9 cellular contexts compared by ENCODE assay signal in the genomic region with DNA sequence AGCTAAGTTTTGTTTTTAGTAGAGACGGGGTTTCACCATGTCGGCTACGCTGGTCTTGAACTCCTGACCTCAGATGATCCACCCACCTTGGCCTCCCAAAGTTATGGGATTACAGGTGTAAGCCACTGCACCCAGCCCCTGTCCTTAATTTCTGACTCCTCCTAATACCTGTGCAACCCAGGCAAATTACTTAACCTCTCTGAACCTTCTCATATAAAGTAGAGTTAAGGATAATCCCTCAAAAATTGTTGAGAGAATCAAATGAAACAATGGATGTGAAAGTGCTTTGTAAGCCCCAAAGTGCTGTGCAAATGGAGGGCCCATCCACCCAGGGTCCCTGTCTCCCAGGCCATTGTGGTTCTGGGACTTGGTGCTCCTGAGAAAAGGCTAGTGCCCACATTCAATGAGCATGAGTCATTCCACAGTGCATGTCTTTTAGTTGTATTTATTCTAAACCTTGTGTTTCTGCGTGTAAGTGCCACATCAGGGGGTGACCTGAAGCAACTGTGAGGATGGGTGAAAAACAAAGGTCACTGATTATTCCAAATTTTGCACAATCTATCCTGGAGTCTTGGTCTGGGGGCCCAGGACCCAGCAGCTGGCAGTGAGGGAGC.
DNase-seq lines count a peak whose midpoint lies in the region; ATAC-seq, FAIRE-seq and TF ChIP-seq lines count a peak whose summit lies in the region.
"Had no signal": no experiment of that assay in that cellular context is flagged by ENCODE, and none has a peak within 500 bp of the region (broad histone marks: within the 10 kb centered on the region; RNA-seq: fewer than 3 reads in every experiment).

No MANE protein-coding gene starts in this region.

- WGBS in pancreas, 2 donors: 84 to 87% methylated on average over 4 of the region's 4 CpGs
- 64 to 100% methylated on average over 3 of the region's 4 CpGs for WGBS in gastroesophageal sphincter (ENCODE audit: low coverage in 1 of 2), 2 donors

- FAIRE-seq in pancreas (lab: Jason Lieb, UNC): no peak

- TF ChIP-seq CTCF in coronary artery (IDR thresholded peaks at IDR 0.05) (no peak), pancreas (IDR thresholded peaks at IDR 0.05) (no peak), gastroesophageal sphincter (IDR thresholded peaks at IDR 0.05) (no peak)
- TF ChIP-seq CTCF in CD8-positive, alpha-beta T cell (IDR thresholded peaks at IDR 0.05): no peak

- peaks cover 37% of the 10 kb centered on the region for H3K4me1 ChIP-seq in CD4-positive, CD25-positive, alpha-beta regulatory T cell (ENCODE audit: control insufficient read depth, insufficient read depth, low read length, poor library complexity, severe bottlenecking)
- H3K4me1 ChIP-seq in pancreas (peaks cover 11 to 40% (median 38%) of the 10 kb centered on the region in 3 donors), gastroesophageal sphincter (peaks cover 0 to 33% (median 0%) of the 10 kb centered on the region in 3 donors)
- peaks cover 50% of the 10 kb centered on the region for H3K4me1 ChIP-seq in CD8-positive, alpha-beta T cell (ENCODE audit: insufficient read depth, low read length)

- no peak overlapping the region for H3K4me3 Mint-ChIP-seq in CD4-positive, CD25-positive, alpha-beta regulatory T cell
- no peak overlapping the region for H3K4me3 Mint-ChIP-seq in CD8-positive, alpha-beta T cell

- peaks cover 5% of the 10 kb centered on the region for H3K27me3 Mint-ChIP-seq in CD4-positive, CD25-positive, alpha-beta regulatory T cell
- H3K27me3 Mint-ChIP-seq in CD8-positive, alpha-beta T cell (ENCODE audit: low read depth): no peaks in the 10 kb centered on the region

- H3K36me3 ChIP-seq in CD4-positive, CD25-positive, alpha-beta regulatory T cell (ENCODE audit: control insufficient read depth, insufficient read depth, low read length): no peaks in the 10 kb centered on the region
- no peaks in the 10 kb centered on the region for H3K36me3 ChIP-seq in pancreas
- H3K36me3 ChIP-seq in gastroesophageal sphincter: no peaks in the 10 kb centered on the region
- no peaks in the 10 kb centered on the region for H3K36me3 ChIP-seq in CD8-positive, alpha-beta T cell (ENCODE audit: insufficient read depth, low read length)

- no peak for ATAC-seq in CD4-positive, CD25-positive, alpha-beta regulatory T cell (ENCODE audit: low read depth in 2 of 2)
- ATAC-seq in pancreas: no peak
- no peak for ATAC-seq in gastroesophageal sphincter
- no peak for ATAC-seq in CD8-positive, alpha-beta T cell

- H3K4me1 Mint-ChIP-seq in CD4-positive, CD25-positive, alpha-beta regulatory T cell: peaks cover 8 to 67% (median 42%) of the 10 kb centered on the region in 4 donors
- H3K4me1 Mint-ChIP-seq in CD8-positive, alpha-beta T cell (ENCODE audit: low read depth): peaks cover 52% of the 10 kb centered on the region

- no peaks in the 10 kb centered on the region for H3K36me3 Mint-ChIP-seq in CD4-positive, CD25-positive, alpha-beta regulatory T cell
- no peaks in the 10 kb centered on the region for H3K36me3 Mint-ChIP-seq in CD8-positive, alpha-beta T cell

- no peak for DNase-seq in CD4-positive, CD25-positive, alpha-beta regulatory T cell
- peak; percentile 92 for DNase-seq in M059J (ENCODE audit: low read depth)
- DNase-seq in coronary artery (ENCODE audit: low spot score): no peak
- no peak for DNase-seq in pancreas
- DNase-seq in UCSD-AML1 (lab: John Stamatoyannopoulos, UW; ENCODE audit: unreplicated experiment): no peak
- no peak for DNase-seq in CD8-positive, alpha-beta T cell
- DNase-seq in midbrain (lab: John Stamatoyannopoulos, UW): no peak
- DNase-seq: NCI-H774 had no signal

- H3K9me3 Mint-ChIP-seq in CD4-positive, CD25-positive, alpha-beta regulatory T cell: peaks cover 0 to 2% (median 0%) of the 10 kb centered on the region in 7 donors
- no peaks in the 10 kb centered on the region for H3K9me3 Mint-ChIP-seq in CD8-positive, alpha-beta T cell

- no peak for TF ChIP-seq POLR2A in gastroesophageal sphincter (IDR thresholded peaks at IDR 0.05)

- intact Hi-C loops in pancreas (cut with DNase I): no loop called here
- intact Hi-C loops in CD8-positive, alpha-beta T cell (cut with DNase I, micrococcal nuclease): no loop called here

- peak overlapping the region in 2 of 3 donors; percentile 81 to 92 for H3K27ac Mint-ChIP-seq in CD4-positive, CD25-positive, alpha-beta regulatory T cell
- H3K27ac Mint-ChIP-seq in CD8-positive, alpha-beta T cell: no peak overlapping the region

- POLR2A ChIA-PET in CD8-positive, alpha-beta T cell (lab: Charles Lee): interaction anchor here (0.7 to 1.1 kb wide), 2 partner anchors 11 to 175 kb away, joined by 4 read pairs; no protein-coding TSS in a partner anchor

- no peak for TF ChIP-seq EP300 in gastroesophageal sphincter (IDR thresholded peaks at IDR 0.05)

- H3K27me3 ChIP-seq in CD4-positive, CD25-positive, alpha-beta regulatory T cell (ENCODE audit: control insufficient read depth, insufficient read depth, low read length): no peaks in the 10 kb centered on the region
- H3K27me3 ChIP-seq in pancreas (no peaks in the 10 kb centered on the region), gastroesophageal sphincter (no peaks in the 10 kb centered on the region)
- no peaks in the 10 kb centered on the region for H3K27me3 ChIP-seq in CD8-positive, alpha-beta T cell (ENCODE audit: insufficient read depth, low read length)

- H3K27ac ChIP-seq in CD4-positive, CD25-positive, alpha-beta regulatory T cell (ENCODE audit: insufficient read depth, low read length, poor library complexity, severe bottlenecking): no peak overlapping the region
- H3K27ac ChIP-seq in coronary artery: peak overlapping the region; percentile 56 to 86
- peak overlapping the region; percentile 71 to 88 (median 78) for H3K27ac ChIP-seq in pancreas
- peak overlapping the region in 1 of 4 donors; percentile 65 for H3K27ac ChIP-seq in gastroesophageal sphincter
- no peak overlapping the region for H3K27ac ChIP-seq in CD8-positive, alpha-beta T cell (ENCODE audit: low read depth, low read length)

- no peak overlapping the region for H3K4me3 ChIP-seq in CD4-positive, CD25-positive, alpha-beta regulatory T cell (ENCODE audit: low read depth, low read length)
- H3K4me3 ChIP-seq in coronary artery: no peak overlapping the region
- H3K4me3 ChIP-seq in pancreas: no peak overlapping the region
- H3K4me3 ChIP-seq in gastroesophageal sphincter: no peak overlapping the region
- H3K4me3 ChIP-seq in CD8-positive, alpha-beta T cell (ENCODE audit: low read depth, low read length): no peak overlapping the region

- no peaks in the 10 kb centered on the region for H3K9me3 ChIP-seq in CD4-positive, CD25-positive, alpha-beta regulatory T cell (ENCODE audit: control insufficient read depth in 2 of 2, low read length in 2 of 2)
- H3K9me3 ChIP-seq in pancreas (no peaks in the 10 kb centered on the region), gastroesophageal sphincter (no peaks in the 10 kb centered on the region)
- H3K9me3 ChIP-seq in CD8-positive, alpha-beta T cell (ENCODE audit: low read length): no peaks in the 10 kb centered on the region

- CTCF ChIA-PET in CD8-positive, alpha-beta T cell (lab: Charles Lee): interaction anchor here (1.3 to 8.1 kb wide), 2 partner anchors 15 kb away, joined by 4 to 54 read pairs; no protein-coding TSS in a partner anchor

Comparison
In these comparisons a context has a peak if more than half of its experiments do, and no peak if none do; other contexts are left out.
1. H3K27ac ChIP-seq: peak in coronary artery (2 of 2) and pancreas (4 of 4); none in CD4-positive, CD25-positive, alpha-beta regulatory T cell (single experiment) and CD8-positive, alpha-beta T cell (single experiment).